Comparison of ENCODE assay signal across 20 cellular contexts in genomic region chr1:55959136-55959548, GRCh38.
"Had no signal": no experiment of that assay in that cellular context is flagged by ENCODE, and none has a peak within 500 bp of the region (broad histone marks: within the 10 kb centered on the region; RNA-seq: fewer than 3 reads in every experiment).

No MANE protein-coding gene starts in this region.

- ATAC-seq: activated CD8-positive, alpha-beta memory T cell treated with anti-CD3 and anti-CD28 coated beads, Interleukin-2, amount 10 ng/mL, durations not matched to agents 7 days and 5 days; activated CD8-positive, alpha-beta T cell treated with anti-CD3 and anti-CD28 coated beads for 36 hours; naive thymus-derived CD8-positive, alpha-beta T cell; stimulated activated naive CD8-positive, alpha-beta T cell treated with anti-CD3 and anti-CD28 coated beads, Interleukin-15, Interleukin-2, amounts not matched to agents 100 U/mL and 50 U/mL, for 24 hours had no signal

- H2AFZ ChIP-seq: neural progenitor cell had no signal

- H3K27ac ChIP-seq: cardiac muscle cell, lower lobe of right lung, neural progenitor cell, thyroid gland, WERI-Rb-1 had no signal

- H3K9ac ChIP-seq: neural progenitor cell had no signal

- H3K4me1 ChIP-seq: lower lobe of right lung, neural progenitor cell had no signal

- H3K27me3 ChIP-seq: cardiac muscle cell, neural progenitor cell, thyroid gland had no signal

- H3K36me3 ChIP-seq: cardiac muscle cell, lower lobe of right lung, neural progenitor cell, thyroid gland, WERI-Rb-1 had no signal

- DNase-seq: activated CD4-positive, alpha-beta T cell treated with anti-CD3 and anti-CD28 coated beads, Interleukin-2, amount 10 ng/mL, durations not matched to agents 7 days and 5 days; activated CD4-positive, CD25-positive, alpha-beta regulatory T cell treated with anti-CD3 and anti-CD28 coated beads, Interleukin-2, amount 50 U/mL, for 72 hours; activated CD8-positive, alpha-beta memory T cell treated with anti-CD3 and anti-CD28 coated beads, Interleukin-2, amount 10 ng/mL, durations not matched to agents 7 days and 5 days; activated CD8-positive, alpha-beta T cell treated with anti-CD3 and anti-CD28 coated beads for 36 hours; activated effector memory CD4-positive, alpha-beta T cell treated with anti-CD3 and anti-CD28 coated beads, Interleukin-2, amount 50 U/mL, for 16 hours; activated naive CD4-positive, alpha-beta T cell treated with anti-CD3 and anti-CD28 coated beads, Interleukin-2, amount 10 ng/mL, durations not matched to agents 7 days and 5 days; activated T-cell treated with anti-CD3 and anti-CD28 coated beads for 4 hours; effector memory CD4-positive, alpha-beta T cell; foreskin melanocyte; glutamatergic neuron; lower lobe of right lung; naive thymus-derived CD8-positive, alpha-beta T cell; stimulated activated CD4-positive, alpha-beta T cell treated with anti-CD3 and anti-CD28 coated beads, Interleukin-12 subunit alpha, Interleukin-12 subunit beta, amount 100 ng/mL, for 4 hours; stimulated activated CD4-positive, alpha-beta T cell treated with anti-CD3 and anti-CD28 coated beads, Interleukin-4, amount 100 ng/mL, for 4 hours; stimulated activated naive CD8-positive, alpha-beta T cell treated with anti-CD3 and anti-CD28 coated beads, Interleukin-15, Interleukin-2, amounts not matched to agents 100 U/mL and 50 U/mL, for 24 hours; T-helper 1 cell; thyroid gland; WERI-Rb-1 had no signal

- H3K4me3 ChIP-seq: cardiac muscle cell, lower lobe of right lung, neural progenitor cell, thyroid gland had no signal

- H3K9me3 ChIP-seq: lower lobe of right lung, thyroid gland had no signal

- H3K4me2 ChIP-seq: neural progenitor cell had no signal
